2 cellular contexts compared by ENCODE assay signal in genomic region chr11:113474362-113475159, GRCh38.
TF ChIP-seq lines count a peak whose summit lies in the region.

No MANE protein-coding gene starts in this region.

TF ChIP-seq in HEK293, 187 proteins besides CTCF, POLR2A, EP300 and RAD21 (continued from another document and continues in another):
- TF ChIP-seq ZNF639 (tag by site-specific recombination; IDR thresholded peaks at IDR 0.05): no peak
- TF ChIP-seq ZBTB20 (tag by site-specific recombination; IDR thresholded peaks at IDR 0.05): no peak
- TF ChIP-seq ZNF341 (tag by site-specific recombination; IDR thresholded peaks at IDR 0.05; ENCODE audit: low read depth): peak; percentile 67
- no peak for TF ChIP-seq ZNF692 (tag by site-specific recombination; IDR thresholded peaks at IDR 0.05)
- peak; percentile 98 for TF ChIP-seq REST (tag by site-specific recombination; IDR thresholded peaks at IDR 0.05)
- no peak for TF ChIP-seq KLF10 (tag by site-specific recombination; IDR thresholded peaks at IDR 0.05)
- TF ChIP-seq ATF2 (tag by site-specific recombination; IDR thresholded peaks at IDR 0.05; ENCODE audit: low read depth): no peak
- no peak for TF ChIP-seq ZNF624 (tag by site-specific recombination; IDR thresholded peaks at IDR 0.05)
- no peak for TF ChIP-seq ZNF248 (tag by site-specific recombination; IDR thresholded peaks at IDR 0.05)
- no peak for TF ChIP-seq SALL2 (tag by site-specific recombination; IDR thresholded peaks at IDR 0.05; ENCODE audit: borderline replicate concordance)
- TF ChIP-seq ZNF362 (tag by site-specific recombination; IDR thresholded peaks at IDR 0.05): no peak
- no peak for TF ChIP-seq ZNF148 (tag by site-specific recombination; IDR thresholded peaks at IDR 0.05; ENCODE audit: borderline replicate concordance)
- TF ChIP-seq ZNF560 (tag by site-specific recombination; IDR thresholded peaks at IDR 0.05; ENCODE audit: borderline replicate concordance): no peak
- TF ChIP-seq SP3 (tag by site-specific recombination; IDR thresholded peaks at IDR 0.05): no peak
- TF ChIP-seq ZNF302 (tag by site-specific recombination; IDR thresholded peaks at IDR 0.05; ENCODE audit: low read depth): no peak

TF ChIP-seq in K562, 482 proteins besides CTCF, POLR2A, EP300 and RAD21 (continued from another document):
- TF ChIP-seq RCOR1 (IDR thresholded peaks at IDR 0.05; ENCODE audit: borderline replicate concordance in 1 of 2, low read depth in 2 of 2, low read length in 2 of 2) (peak in 1 of 2 experiments; percentile 78; a peak in 1 of 4 replicates), E2F6 (IDR thresholded peaks at IDR 0.05; ENCODE audit: borderline replicate concordance in 1 of 2, extremely low read depth in 1 of 2, insufficient read depth in 1 of 2, insufficient read length in 1 of 2, low read depth in 1 of 2, low read length in 1 of 2, poor library complexity in 1 of 2, severe bottlenecking in 1 of 2) (peak in 1 of 2 experiments; percentile 11), PRMT5 (CRISPR knock-in tag; IDR thresholded peaks at IDR 0.05) (0 out of 2 replicates have a peak, but pooled peaks have one; percentile 37), REST (CRISPR knock-in tag; IDR thresholded peaks at IDR 0.05; ENCODE audit: low read depth) (peak; percentile 98), EHMT2 (IDR thresholded peaks at IDR 0.05) (peak; percentile 98), TOE1 (IDR thresholded peaks at IDR 0.05; ENCODE audit: borderline replicate concordance) (no peak), TOE1 (CRISPR knock-in tag; IDR thresholded peaks at IDR 0.05; ENCODE audit: borderline replicate concordance, low read depth) (peak; percentile 52; the same call in 1 of the 2 replicates), CREB3 (tag; conservative IDR thresholded peaks at IDR 0.05; ENCODE audit: low read depth) (peak; percentile 49; the same call in 1 of the 2 replicates)
TF ChIP-seq in K562: peak in this region for 32.
